1 cellular context compared by ENCODE assay signal in the genomic region with DNA sequence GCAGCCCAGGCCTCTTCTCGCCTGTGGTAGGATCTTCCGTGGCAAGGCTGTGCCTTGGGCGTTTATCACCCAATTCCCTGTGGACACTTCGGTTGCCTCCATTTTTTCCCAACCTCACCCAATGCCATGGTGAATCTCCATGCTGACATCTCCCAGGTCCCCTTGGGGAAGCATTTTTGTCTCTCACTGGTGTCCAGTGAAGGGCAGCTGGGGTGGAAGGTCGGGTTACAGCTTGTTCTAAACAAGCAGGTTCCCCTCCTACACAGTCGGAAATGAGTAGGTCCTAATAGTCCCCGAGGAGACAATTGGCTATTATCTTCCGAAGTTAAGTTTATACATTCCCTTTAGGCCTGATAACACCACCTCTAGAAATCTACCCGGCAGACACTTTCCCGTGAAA.
TF ChIP-seq lines count a peak whose summit lies in the region.

No MANE protein-coding gene starts in this region.

TF ChIP-seq in K562, 482 proteins besides CTCF, POLR2A, EP300 and RAD21 (continued from another document):
- TF ChIP-seq HMGN3 (IDR thresholded peaks at IDR 0.05; ENCODE audit: borderline replicate concordance, extremely low read depth, insufficient read length, low read depth, low read length) = no peak
- TF ChIP-seq PHB2 (IDR thresholded peaks at IDR 0.05; ENCODE audit: low read depth) = no peak
- TF ChIP-seq, protein P1, sequence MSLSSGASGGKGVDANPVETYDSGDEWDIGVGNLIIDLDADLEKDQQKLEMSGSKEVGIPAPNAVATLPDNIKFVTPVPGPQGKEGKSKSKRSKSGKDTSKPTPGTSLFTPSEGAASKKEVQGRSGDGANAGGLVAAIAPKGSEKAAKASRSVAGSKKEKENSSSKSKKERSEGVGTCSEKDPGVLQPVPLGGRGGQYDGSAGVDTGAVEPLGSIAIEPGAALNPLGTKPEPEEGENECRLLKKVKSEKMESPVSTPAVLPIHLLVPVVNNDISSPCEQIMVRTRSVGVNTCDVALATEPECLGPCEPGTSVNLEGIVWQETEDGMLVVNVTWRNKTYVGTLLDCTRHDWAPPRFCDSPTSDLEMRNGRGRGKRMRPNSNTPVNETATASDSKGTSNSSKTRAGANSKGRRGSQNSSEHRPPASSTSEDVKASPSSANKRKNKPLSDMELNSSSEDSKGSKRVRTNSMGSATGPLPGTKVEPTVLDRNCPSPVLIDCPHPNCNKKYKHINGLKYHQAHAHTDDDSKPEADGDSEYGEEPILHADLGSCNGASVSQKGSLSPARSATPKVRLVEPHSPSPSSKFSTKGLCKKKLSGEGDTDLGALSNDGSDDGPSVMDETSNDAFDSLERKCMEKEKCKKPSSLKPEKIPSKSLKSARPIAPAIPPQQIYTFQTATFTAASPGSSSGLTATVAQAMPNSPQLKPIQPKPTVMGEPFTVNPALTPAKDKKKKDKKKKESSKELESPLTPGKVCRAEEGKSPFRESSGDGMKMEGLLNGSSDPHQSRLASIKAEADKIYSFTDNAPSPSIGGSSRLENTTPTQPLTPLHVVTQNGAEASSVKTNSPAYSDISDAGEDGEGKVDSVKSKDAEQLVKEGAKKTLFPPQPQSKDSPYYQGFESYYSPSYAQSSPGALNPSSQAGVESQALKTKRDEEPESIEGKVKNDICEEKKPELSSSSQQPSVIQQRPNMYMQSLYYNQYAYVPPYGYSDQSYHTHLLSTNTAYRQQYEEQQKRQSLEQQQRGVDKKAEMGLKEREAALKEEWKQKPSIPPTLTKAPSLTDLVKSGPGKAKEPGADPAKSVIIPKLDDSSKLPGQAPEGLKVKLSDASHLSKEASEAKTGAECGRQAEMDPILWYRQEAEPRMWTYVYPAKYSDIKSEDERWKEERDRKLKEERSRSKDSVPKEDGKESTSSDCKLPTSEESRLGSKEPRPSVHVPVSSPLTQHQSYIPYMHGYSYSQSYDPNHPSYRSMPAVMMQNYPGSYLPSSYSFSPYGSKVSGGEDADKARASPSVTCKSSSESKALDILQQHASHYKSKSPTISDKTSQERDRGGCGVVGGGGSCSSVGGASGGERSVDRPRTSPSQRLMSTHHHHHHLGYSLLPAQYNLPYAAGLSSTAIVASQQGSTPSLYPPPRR (CRISPR knock-in tag; IDR thresholded peaks at IDR 0.05; ENCODE audit: borderline replicate concordance) = no peak
- no peak for TF ChIP-seq ZNF79 (CRISPR knock-in tag; IDR thresholded peaks at IDR 0.05; ENCODE audit: low read depth)
- TF ChIP-seq, protein P2, sequence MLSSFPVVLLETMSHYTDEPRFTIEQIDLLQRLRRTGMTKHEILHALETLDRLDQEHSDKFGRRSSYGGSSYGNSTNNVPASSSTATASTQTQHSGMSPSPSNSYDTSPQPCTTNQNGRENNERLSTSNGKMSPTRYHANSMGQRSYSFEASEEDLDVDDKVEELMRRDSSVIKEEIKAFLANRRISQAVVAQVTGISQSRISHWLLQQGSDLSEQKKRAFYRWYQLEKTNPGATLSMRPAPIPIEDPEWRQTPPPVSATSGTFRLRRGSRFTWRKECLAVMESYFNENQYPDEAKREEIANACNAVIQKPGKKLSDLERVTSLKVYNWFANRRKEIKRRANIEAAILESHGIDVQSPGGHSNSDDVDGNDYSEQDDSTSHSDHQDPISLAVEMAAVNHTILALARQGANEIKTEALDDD (IDR thresholded peaks at IDR 0.05) = no peak
- TF ChIP-seq, protein P3, sequence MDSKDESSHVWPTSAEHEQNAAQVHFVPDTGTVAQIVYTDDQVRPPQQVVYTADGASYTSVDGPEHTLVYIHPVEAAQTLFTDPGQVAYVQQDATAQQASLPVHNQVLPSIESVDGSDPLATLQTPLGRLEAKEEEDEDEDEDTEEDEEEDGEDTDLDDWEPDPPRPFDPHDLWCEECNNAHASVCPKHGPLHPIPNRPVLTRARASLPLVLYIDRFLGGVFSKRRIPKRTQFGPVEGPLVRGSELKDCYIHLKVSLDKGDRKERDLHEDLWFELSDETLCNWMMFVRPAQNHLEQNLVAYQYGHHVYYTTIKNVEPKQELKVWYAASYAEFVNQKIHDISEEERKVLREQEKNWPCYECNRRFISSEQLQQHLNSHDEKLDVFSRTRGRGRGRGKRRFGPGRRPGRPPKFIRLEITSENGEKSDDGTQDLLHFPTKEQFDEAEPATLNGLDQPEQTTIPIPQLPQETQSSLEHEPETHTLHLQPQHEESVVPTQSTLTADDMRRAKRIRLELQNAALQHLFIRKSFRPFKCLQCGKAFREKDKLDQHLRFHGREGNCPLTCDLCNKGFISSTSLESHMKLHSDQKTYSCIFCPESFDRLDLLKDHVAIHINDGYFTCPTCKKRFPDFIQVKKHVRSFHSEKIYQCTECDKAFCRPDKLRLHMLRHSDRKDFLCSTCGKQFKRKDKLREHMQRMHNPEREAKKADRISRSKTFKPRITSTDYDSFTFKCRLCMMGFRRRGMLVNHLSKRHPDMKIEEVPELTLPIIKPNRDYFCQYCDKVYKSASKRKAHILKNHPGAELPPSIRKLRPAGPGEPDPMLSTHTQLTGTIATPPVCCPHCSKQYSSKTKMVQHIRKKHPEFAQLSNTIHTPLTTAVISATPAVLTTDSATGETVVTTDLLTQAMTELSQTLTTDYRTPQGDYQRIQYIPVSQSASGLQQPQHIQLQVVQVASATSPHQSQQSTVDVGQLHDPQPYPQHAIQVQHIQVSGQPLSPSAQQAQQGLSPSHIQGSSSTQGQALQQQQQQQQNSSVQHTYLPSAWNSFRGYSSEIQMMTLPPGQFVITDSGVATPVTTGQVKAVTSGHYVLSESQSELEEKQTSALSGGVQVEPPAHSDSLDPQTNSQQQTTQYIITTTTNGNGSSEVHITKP (IDR thresholded peaks at IDR 0.05; ENCODE audit: partially characterized antibody) = peak; percentile 27
- TF ChIP-seq ZNF764 (CRISPR knock-in tag; IDR thresholded peaks at IDR 0.05; ENCODE audit: low read depth) = no peak
- no peak for TF ChIP-seq FUS (optimal IDR thresholded peaks at IDR 0.05; ENCODE audit: low read depth, low read length)
- no peak for TF ChIP-seq SRF (CRISPR knock-in tag; IDR thresholded peaks at IDR 0.05)
- TF ChIP-seq HLTF (IDR thresholded peaks at IDR 0.05) = no peak
- TF ChIP-seq SOX6 (IDR thresholded peaks at IDR 0.05) = peak; percentile 37; the same call in 1 of the 2 replicates
- no peak for TF ChIP-seq RAD51 (IDR thresholded peaks at IDR 0.05; ENCODE audit: borderline replicate concordance, low read depth)
- TF ChIP-seq TFAM (CRISPR knock-in tag; conservative IDR thresholded peaks at IDR 0.05) = no peak
- no peak for TF ChIP-seq ZNF778 (CRISPR knock-in tag; IDR thresholded peaks at IDR 0.05)
- no peak for TF ChIP-seq CXXC5 (CRISPR knock-in tag; IDR thresholded peaks at IDR 0.05)
- no peak for TF ChIP-seq RBM34 (IDR thresholded peaks at IDR 0.05; ENCODE audit: borderline replicate concordance, insufficient read depth, low read length)
- TF ChIP-seq CHD2 (IDR thresholded peaks at IDR 0.05; ENCODE audit: low read depth, low read length) = no peak
- TF ChIP-seq, protein P4, sequence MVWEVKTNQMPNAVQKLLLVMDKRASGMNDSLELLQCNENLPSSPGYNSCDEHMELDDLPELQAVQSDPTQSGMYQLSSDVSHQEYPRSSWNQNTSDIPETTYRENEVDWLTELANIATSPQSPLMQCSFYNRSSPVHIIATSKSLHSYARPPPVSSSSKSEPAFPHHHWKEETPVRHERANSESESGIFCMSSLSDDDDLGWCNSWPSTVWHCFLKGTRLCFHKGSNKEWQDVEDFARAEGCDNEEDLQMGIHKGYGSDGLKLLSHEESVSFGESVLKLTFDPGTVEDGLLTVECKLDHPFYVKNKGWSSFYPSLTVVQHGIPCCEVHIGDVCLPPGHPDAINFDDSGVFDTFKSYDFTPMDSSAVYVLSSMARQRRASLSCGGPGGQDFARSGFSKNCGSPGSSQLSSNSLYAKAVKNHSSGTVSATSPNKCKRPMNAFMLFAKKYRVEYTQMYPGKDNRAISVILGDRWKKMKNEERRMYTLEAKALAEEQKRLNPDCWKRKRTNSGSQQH (CRISPR knock-in tag; IDR thresholded peaks at IDR 0.05) = no peak
- TF ChIP-seq, protein P5, sequence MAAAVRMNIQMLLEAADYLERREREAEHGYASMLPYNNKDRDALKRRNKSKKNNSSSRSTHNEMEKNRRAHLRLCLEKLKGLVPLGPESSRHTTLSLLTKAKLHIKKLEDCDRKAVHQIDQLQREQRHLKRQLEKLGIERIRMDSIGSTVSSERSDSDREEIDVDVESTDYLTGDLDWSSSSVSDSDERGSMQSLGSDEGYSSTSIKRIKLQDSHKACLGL (CRISPR knock-in tag; IDR thresholded peaks at IDR 0.05; ENCODE audit: borderline replicate concordance, poor library complexity, severe bottlenecking) = no peak
TF ChIP-seq in K562: peak in this region for 3.
